In genomic region chr7:124033093-124033806, GRCh38 we compare ENCODE assay signal across 9 cellular contexts. TPM values are rescaled to one million over a fixed set of nuclear protein-coding genes. Genes with fewer than 3 reads are reported as not detected.
DNase-seq lines count a peak whose midpoint lies in the region; ATAC-seq and TF ChIP-seq lines count a peak whose summit lies in the region.
"Had no signal": no experiment of that assay in that cellular context is flagged by ENCODE, and none has a peak within 500 bp of the region (broad histone marks: within the 10 kb centered on the region; RNA-seq: fewer than 3 reads in every experiment).

No MANE protein-coding gene starts in this region.

- TF ChIP-seq POLR2A in heart left ventricle (IDR thresholded peaks at IDR 0.05), result no peak

- peak overlapping the region in 11 of 12 donors; percentile 22 to 60 (median 49) for H3K4me3 ChIP-seq in heart left ventricle

- H3K4me1 Mint-ChIP-seq in T-helper 17 cell, result peaks cover 7% of the 10 kb centered on the region
- H3K4me1 Mint-ChIP-seq in progenitor cell of endocrine pancreas (ENCODE audit: low read depth), result peaks cover 12% of the 10 kb centered on the region

- H3K4me3 Mint-ChIP-seq in T-helper 17 cell (peak overlapping the region; percentile 62), progenitor cell of endocrine pancreas (ENCODE audit: low read depth) (peak overlapping the region; percentile 71)

- H3K27me3 ChIP-seq in heart left ventricle, result peaks cover 0 to 52% (median 24%) of the 10 kb centered on the region in 9 donors

- peak; percentile 2 for DNase-seq in activated CD4-positive, alpha-beta T cell treated with anti-CD3 and anti-CD28 coated beads for 48 hours
- DNase-seq in activated CD4-positive, alpha-beta T cell treated with anti-CD3 and anti-CD28 coated beads, Interleukin-2, amount 50 U/mL, for 1 hour, result no peak
- DNase-seq in T-helper 17 cell (no peak), heart left ventricle (peak; percentile 20 to 59 (median 34)), progenitor cell of endocrine pancreas (ENCODE audit: low spot score, unreplicated experiment) (peak; percentile 29)
- no peak for DNase-seq in stimulated activated naive CD4-positive, alpha-beta T cell (lab: John Stamatoyannopoulos, UW)

- no peaks in the 10 kb centered on the region for H3K9me3 ChIP-seq in T-helper 17 cell (ENCODE audit: control insufficient read depth, low read length, poor library complexity, severe bottlenecking)
- H3K9me3 ChIP-seq in heart left ventricle, result no peaks in the 10 kb centered on the region

- intact Hi-C loops in heart left ventricle (cut with DNase I), result no loop called here

- TF ChIP-seq CTCF in heart left ventricle (IDR thresholded peaks at IDR 0.05) (peak in 1 of 12 donors; percentile 11), progenitor cell of endocrine pancreas (IDR thresholded peaks at IDR 0.05; ENCODE audit: unreplicated experiment) (no peak)

- H3K27ac Mint-ChIP-seq in T-helper 17 cell, result no peak overlapping the region
- no peak overlapping the region for H3K27ac Mint-ChIP-seq in progenitor cell of endocrine pancreas

- H3K36me3 ChIP-seq in heart left ventricle, result no peaks in the 10 kb centered on the region

- peaks cover 0 to 23% (median 9%) of the 10 kb centered on the region in 12 donors for H3K4me1 ChIP-seq in heart left ventricle

- ATAC-seq in T-helper 17 cell, result no peak
- ATAC-seq in heart left ventricle, result peak; percentile 71 to 83 (median 76)
- no peak for ATAC-seq in HG03280 (IDR thresholded peaks at IDR 0.05; ENCODE audit: unreplicated experiment)
- no peak for ATAC-seq in GM21360 (IDR thresholded peaks at IDR 0.05; ENCODE audit: unreplicated experiment)

- H3K9me3 Mint-ChIP-seq in progenitor cell of endocrine pancreas (ENCODE audit: low read depth), result no peaks in the 10 kb centered on the region

- peaks cover 2% of the 10 kb centered on the region for H3K36me3 Mint-ChIP-seq in T-helper 17 cell (ENCODE audit: low read depth)
- no peaks in the 10 kb centered on the region for H3K36me3 Mint-ChIP-seq in progenitor cell of endocrine pancreas (ENCODE audit: insufficient read depth)

- 1 to 4% (median 1%) methylated on average over 23 to 71 of the region's 71 CpGs for WGBS in heart left ventricle, 4 donors

- H3K27me3 Mint-ChIP-seq in T-helper 17 cell, result peaks cover 42% of the 10 kb centered on the region
- peaks cover 65% of the 10 kb centered on the region for H3K27me3 Mint-ChIP-seq in progenitor cell of endocrine pancreas

- no peak overlapping the region for H3K27ac ChIP-seq in heart left ventricle

RNA-seq across cellular contexts. Expression of gene TMEM229A, which starts 0.4 kb away (rescaled TPM):
- total RNA-seq in T-helper 17 cell, result not detected
- under 1 TPM in 1 of 9 donors, not detected in 8; 0.15 TPM for total RNA-seq in heart left ventricle
- not detected for polyA plus RNA-seq in heart left ventricle
- total RNA-seq in progenitor cell of endocrine pancreas, result 0.31 TPM in 1 of 2 replicates, not detected in the other
- total RNA-seq: T-helper 1 cell treated with Interleukin-12 subunit alpha and Interleukin-12 subunit beta and Interleukin-4 antibody, amounts not matched to agents 30 ng/mL and 1 ng/mL, for 36 hours had no signal

Comparison
In these comparisons a context has a peak if more than half of its experiments do, and no peak if none do; other contexts are left out.
1. DNase-seq: peak in activated CD4-positive, alpha-beta T cell treated with anti-CD3 and anti-CD28 coated beads for 48 hours (single experiment), heart left ventricle (5 of 5) and progenitor cell of endocrine pancreas (single experiment); none in activated CD4-positive, alpha-beta T cell treated with anti-CD3 and anti-CD28 coated beads, Interleukin-2, amount 50 U/mL, for 1 hour (single experiment), T-helper 17 cell (0 of 3) and stimulated activated naive CD4-positive, alpha-beta T cell (0 of 6).
2. ATAC-seq: peak in heart left ventricle (4 of 4); none in T-helper 17 cell (single experiment), HG03280 (single experiment) and GM21360 (single experiment).